ENCODE assay signal across 8 cellular contexts in genomic region chr22:40721266-40721665, GRCh38. TPM values are rescaled to one million over a fixed set of nuclear protein-coding genes. Genes with fewer than 3 reads are reported as not detected.
DNase-seq lines count a peak whose midpoint lies in the region; ATAC-seq and TF ChIP-seq lines count a peak whose summit lies in the region.

No MANE protein-coding gene starts in this region.

- H3K9ac ChIP-seq in skeletal muscle tissue (ENCODE audit: low read depth in 1 of 3, low read length in 3 of 3) = peak overlapping the region in 1 of 3 donors; percentile 38

- peaks cover 16% of the 10 kb centered on the region for H3K4me1 Mint-ChIP-seq in activated naive CD4-positive, alpha-beta T cell treated with anti-CD3 and anti-CD28 coated beads, Interleukin-2, amount 10 ng/mL, durations not matched to agents 7 days and 5 days

- intact Hi-C loops in lower leg skin (cut with DNase I; ENCODE audit: low total_unique reads) = no loop called here

- H3K4me3 ChIP-seq in fibroblast of the aortic adventitia (ENCODE audit: low read depth, low read length) (no peak overlapping the region), skeletal muscle tissue (ENCODE audit: low read length in 3 of 3) (no peak overlapping the region), lower leg skin (ENCODE audit: low read depth, poor library complexity, severe bottlenecking) (no peak overlapping the region)

- peak overlapping the region; percentile 40 for H3K27ac ChIP-seq in skeletal muscle tissue (ENCODE audit: low read depth, low read length)

- no peak overlapping the region for H3K27ac Mint-ChIP-seq in activated naive CD4-positive, alpha-beta T cell treated with anti-CD3 and anti-CD28 coated beads, Interleukin-2, amount 10 ng/mL, durations not matched to agents 7 days and 5 days

- H3K4me3 Mint-ChIP-seq in activated naive CD4-positive, alpha-beta T cell treated with anti-CD3 and anti-CD28 coated beads, Interleukin-2, amount 10 ng/mL, durations not matched to agents 7 days and 5 days = no peak overlapping the region

- no peaks in the 10 kb centered on the region for H3K9me3 ChIP-seq in skeletal muscle tissue (ENCODE audit: control insufficient read depth in 3 of 3, low read length in 3 of 3)

- H3K27me3 ChIP-seq in skeletal muscle tissue (ENCODE audit: control insufficient read depth in 3 of 3, insufficient read depth in 3 of 3, low read length in 3 of 3) = peaks cover 0 to 3% (median 0%) of the 10 kb centered on the region in 3 donors

- H3K27me3 Mint-ChIP-seq in activated naive CD4-positive, alpha-beta T cell treated with anti-CD3 and anti-CD28 coated beads, Interleukin-2, amount 10 ng/mL, durations not matched to agents 7 days and 5 days = peaks cover 26% of the 10 kb centered on the region

- no peaks in the 10 kb centered on the region for H3K9me3 Mint-ChIP-seq in activated naive CD4-positive, alpha-beta T cell treated with anti-CD3 and anti-CD28 coated beads, Interleukin-2, amount 10 ng/mL, durations not matched to agents 7 days and 5 days

- H3K36me3 ChIP-seq in skeletal muscle tissue (ENCODE audit: control insufficient read depth in 3 of 3, insufficient read depth in 3 of 3, low read length in 3 of 3) = no peaks in the 10 kb centered on the region

- 4 to 10% methylated on average over 6 of the region's 6 CpGs for WGBS in lower leg skin, 2 donors

- CTCF ChIA-PET in activated naive CD4-positive, alpha-beta T cell treated with anti-CD3 and anti-CD28 coated beads, Interleukin-2, amount 10 ng/mL, durations not matched to agents 7 days and 5 days (lab: Charles Lee) = no interaction called here

- no peak for TF ChIP-seq POLR2A in lower leg skin (IDR thresholded peaks at IDR 0.05)

- H3K4me1 ChIP-seq in skeletal muscle tissue (ENCODE audit: control insufficient read depth in 3 of 3, insufficient read depth in 3 of 3, low read length in 3 of 3) = peaks cover 0 to 6% (median 4%) of the 10 kb centered on the region in 3 donors

- H3K36me3 Mint-ChIP-seq in activated naive CD4-positive, alpha-beta T cell treated with anti-CD3 and anti-CD28 coated beads, Interleukin-2, amount 10 ng/mL, durations not matched to agents 7 days and 5 days = no peaks in the 10 kb centered on the region

- DNase-seq in NCI-H524 (lab: John Stamatoyannopoulos, UW) (peak; percentile 38 to 59), NCI-H524 treated with DMSO at 0.1 percent for 48 hours (lab: John Stamatoyannopoulos, UW) (no peak), NCI-H748 (lab: John Stamatoyannopoulos, UW; ENCODE audit: unreplicated experiment) (peak; percentile 87), fibroblast of the aortic adventitia (ENCODE audit: low read depth) (peak; percentile 25), lower leg skin (ENCODE audit: low spot score in 2 of 2) (no peak)
- no peak for DNase-seq in activated naive CD4-positive, alpha-beta T cell treated with anti-CD3 and anti-CD28 coated beads, Interleukin-2, amount 10 ng/mL, durations not matched to agents 7 days and 5 days

- ATAC-seq in GM21619 (IDR thresholded peaks at IDR 0.05; ENCODE audit: unreplicated experiment) = no peak

- TF ChIP-seq CTCF in fibroblast of the aortic adventitia (IDR thresholded peaks at IDR 0.05; ENCODE audit: insufficient read depth, low read length) (no peak), lower leg skin (IDR thresholded peaks at IDR 0.05) (no peak)

RNA-seq across cellular contexts. Expression of gene MCHR1, which starts 42.0 kb away (rescaled TPM):
- total RNA-seq in fibroblast of the aortic adventitia (ENCODE audit: low replicate concordance) (under 0.01 TPM in 1 of 2 replicates, not detected in the other), skeletal muscle tissue (1.6 TPM), lower leg skin (under 1 TPM; 0.19 to 0.58 (median 0.41) TPM)

Comparison
In these comparisons a context has a peak if more than half of its experiments do, and no peak if none do; other contexts are left out.
1. DNase-seq: peak in NCI-H524 (2 of 2), NCI-H748 (single experiment) and fibroblast of the aortic adventitia (single experiment); none in NCI-H524 treated with DMSO at 0.1 percent for 48 hours (single experiment), activated naive CD4-positive, alpha-beta T cell treated with anti-CD3 and anti-CD28 coated beads, Interleukin-2, amount 10 ng/mL, durations not matched to agents 7 days and 5 days (single experiment) and lower leg skin (0 of 2).